Comparison of ENCODE assay signal across 11 cellular contexts in the genomic region with DNA sequence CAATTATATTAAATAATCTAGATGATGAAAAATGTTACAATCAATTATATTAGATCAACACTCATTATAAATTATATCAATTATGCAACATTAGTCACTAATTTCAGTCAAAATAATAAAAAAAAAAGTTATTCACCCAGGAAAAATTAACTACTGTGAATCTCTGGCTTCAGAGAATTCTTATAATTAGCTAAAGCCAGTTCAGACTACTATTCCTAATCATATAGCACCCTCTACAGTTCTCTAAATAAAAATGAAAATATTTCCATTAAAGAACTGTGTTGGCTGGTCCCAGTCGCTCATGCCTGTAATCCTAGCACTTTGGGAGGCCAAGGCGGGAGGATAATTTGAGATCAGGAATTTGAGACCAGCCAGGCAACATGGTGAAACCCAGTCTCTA. TPM values are rescaled to one million over a fixed set of nuclear protein-coding genes. Genes with fewer than 3 reads are reported as not detected.
DNase-seq lines count a peak whose midpoint lies in the region; ATAC-seq and TF ChIP-seq lines count a peak whose summit lies in the region.
"Had no signal": no experiment of that assay in that cellular context is flagged by ENCODE, and none has a peak within 500 bp of the region (broad histone marks: within the 10 kb centered on the region; RNA-seq: fewer than 3 reads in every experiment).

No MANE protein-coding gene starts in this region.

- DNase-seq in NCI-H2171 treated with DMSO at 0.1 percent for 48 hours (lab: John Stamatoyannopoulos, UW), result peak; percentile 22
- no peak for DNase-seq in NCI-H2171 (lab: John Stamatoyannopoulos, UW)
- DNase-seq in erythroblast (lab: John Stamatoyannopoulos, UW), result peak; percentile 11 to 40
- DNase-seq in sciatic nerve (ENCODE audit: low spot score), result no peak
- DNase-seq in substantia nigra (lab: John Stamatoyannopoulos, UW), result no peak
- DNase-seq in hypothalamus (lab: John Stamatoyannopoulos, UW), result no peak
- DNase-seq in activated CD4-positive, alpha-beta memory T cell treated with anti-CD3 and anti-CD28 coated beads for 36 hours, result no peak
- DNase-seq: activated CD4-positive, alpha-beta T cell treated with anti-CD3 and anti-CD28 coated beads, Interleukin-2, amount 10 ng/mL, durations not matched to agents 7 days and 5 days had no signal

- peaks cover 4% of the 10 kb centered on the region for H3K36me3 Mint-ChIP-seq in activated CD4-positive, alpha-beta memory T cell treated with anti-CD3 and anti-CD28 coated beads for 36 hours

- H3K79me2 ChIP-seq in OCI-LY1 (ENCODE audit: insufficient read depth, low read length), result peaks cover 83% of the 10 kb centered on the region

- no peak overlapping the region for H3K27ac Mint-ChIP-seq in activated CD4-positive, alpha-beta memory T cell treated with anti-CD3 and anti-CD28 coated beads for 36 hours
- H3K27ac Mint-ChIP-seq: activated CD4-positive, alpha-beta T cell treated with anti-CD3 and anti-CD28 coated beads, Interleukin-2, amount 10 ng/mL, durations not matched to agents 7 days and 5 days; B cell had no signal

- CTCF ChIA-PET in activated CD4-positive, alpha-beta memory T cell treated with anti-CD3 and anti-CD28 coated beads for 36 hours (lab: Charles Lee), result no interaction called here

- H3K4me2 ChIP-seq in OCI-LY1 (ENCODE audit: low read length), result no peak overlapping the region

- H3K9me2 ChIP-seq in OCI-LY1 (ENCODE audit: low read depth, low read length), result no peaks in the 10 kb centered on the region

- no peak overlapping the region for H3K9ac ChIP-seq in OCI-LY1 (ENCODE audit: low read length)

- H4K20me1 ChIP-seq in OCI-LY1 (ENCODE audit: insufficient read depth, low read length), result no peaks in the 10 kb centered on the region

- TF ChIP-seq POLR2A in erythroblast (IDR thresholded peaks at IDR 0.05; ENCODE audit: low read length), result no peak

- H3K9me3 ChIP-seq in OCI-LY1 (ENCODE audit: low read length), result no peaks in the 10 kb centered on the region

- H3K27me3 Mint-ChIP-seq in activated CD4-positive, alpha-beta memory T cell treated with anti-CD3 and anti-CD28 coated beads for 36 hours, result no peaks in the 10 kb centered on the region
- H3K27me3 Mint-ChIP-seq: activated CD4-positive, alpha-beta T cell treated with anti-CD3 and anti-CD28 coated beads, Interleukin-2, amount 10 ng/mL, durations not matched to agents 7 days and 5 days; B cell had no signal

- intact Hi-C loops in sciatic nerve (cut with DNase I), result no loop called here
- intact Hi-C loops in activated CD4-positive, alpha-beta memory T cell treated with anti-CD3 and anti-CD28 coated beads for 36 hours (cut with micrococcal nuclease), result no loop called here

- peaks cover 28% of the 10 kb centered on the region for H3K4me1 Mint-ChIP-seq in activated CD4-positive, alpha-beta memory T cell treated with anti-CD3 and anti-CD28 coated beads for 36 hours (ENCODE audit: low read depth)

- H3K4me3 Mint-ChIP-seq in activated CD4-positive, alpha-beta memory T cell treated with anti-CD3 and anti-CD28 coated beads for 36 hours, result no peak overlapping the region
- H3K4me3 Mint-ChIP-seq: activated CD4-positive, alpha-beta T cell treated with anti-CD3 and anti-CD28 coated beads, Interleukin-2, amount 10 ng/mL, durations not matched to agents 7 days and 5 days; B cell had no signal

- no peaks in the 10 kb centered on the region for H3K27me3 ChIP-seq in OCI-LY1 (ENCODE audit: insufficient read depth, low read length)

- H3K36me3 ChIP-seq in OCI-LY1 (ENCODE audit: insufficient read depth, low read length), result peaks cover 16% of the 10 kb centered on the region; the same call in 1 of the 2 replicates

- H3K27ac ChIP-seq in OCI-LY1 (ENCODE audit: low read depth, low read length, poor library complexity, severe bottlenecking), result no peak overlapping the region
- no peak overlapping the region for H3K27ac ChIP-seq in substantia nigra (ENCODE audit: low read depth, low read length, poor library complexity, severe bottlenecking)

- peak; percentile 45 for ATAC-seq in sciatic nerve
- ATAC-seq: K562 had no signal

- peak; percentile 24; the same call in 1 of the 2 replicates for TF ChIP-seq CTCF in OCI-LY1 (IDR thresholded peaks at IDR 0.05; ENCODE audit: low read length)

- H3K4me3 ChIP-seq in OCI-LY1 (ENCODE audit: low read depth, low read length, poor library complexity, severe bottlenecking), result no peak overlapping the region
- H3K4me3 ChIP-seq: K562 had no signal

- no peaks in the 10 kb centered on the region for H3K9me3 Mint-ChIP-seq in activated CD4-positive, alpha-beta memory T cell treated with anti-CD3 and anti-CD28 coated beads for 36 hours
- H3K9me3 Mint-ChIP-seq: activated CD4-positive, alpha-beta T cell treated with anti-CD3 and anti-CD28 coated beads, Interleukin-2, amount 10 ng/mL, durations not matched to agents 7 days and 5 days had no signal

- H2AFZ ChIP-seq in OCI-LY1 (ENCODE audit: low read length), result no peak overlapping the region

- H3F3A ChIP-seq in OCI-LY1 (ENCODE audit: insufficient read depth, low read length), result no peaks in the 10 kb centered on the region; the same call in 1 of the 2 replicates

- H3K4me1 ChIP-seq in OCI-LY1 (ENCODE audit: insufficient read depth, low read length, severe bottlenecking), result no peaks in the 10 kb centered on the region

- POLR2A ChIA-PET in activated CD4-positive, alpha-beta memory T cell treated with anti-CD3 and anti-CD28 coated beads for 36 hours (lab: Charles Lee), result no interaction called here

RNA-seq across cellular contexts. Expression of a gene that starts 33.0 kb away (rescaled TPM):
- total RNA-seq in sciatic nerve, result 13.9 TPM
- total RNA-seq in activated CD4-positive, alpha-beta memory T cell treated with anti-CD3 and anti-CD28 coated beads for 36 hours, result 10 to 100 TPM; 24.8 to 25.1 TPM

Comparison
In these comparisons a context has a peak if more than half of its experiments do, and no peak if none do; other contexts are left out.
1. DNase-seq: peak in NCI-H2171 treated with DMSO at 0.1 percent for 48 hours (single experiment) and erythroblast (2 of 2); none in NCI-H2171 (single experiment), sciatic nerve (single experiment), substantia nigra (0 of 49), hypothalamus (0 of 51) and activated CD4-positive, alpha-beta memory T cell treated with anti-CD3 and anti-CD28 coated beads for 36 hours (single experiment).